ENCODE assay signal across 13 cellular contexts in the genomic region with DNA sequence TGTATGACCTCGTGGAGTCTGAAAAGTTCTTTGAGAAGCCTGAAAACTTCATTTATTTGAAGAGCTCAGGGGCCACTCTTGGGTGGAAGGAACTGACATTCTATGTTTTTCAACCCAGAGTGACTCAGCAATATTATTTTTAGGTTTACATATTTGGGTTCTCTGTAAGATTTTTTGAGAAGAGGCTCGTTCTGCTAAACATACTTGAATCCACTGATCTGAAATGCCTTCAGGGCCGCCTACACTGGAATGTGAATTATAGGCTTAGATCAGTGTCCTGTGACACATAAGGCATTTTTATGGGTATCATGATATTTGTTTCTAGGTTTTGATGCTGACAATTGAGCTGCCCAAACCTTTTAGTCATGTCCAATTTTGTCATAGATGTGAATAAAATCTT.
DNase-seq lines count a peak whose midpoint lies in the region; ATAC-seq and TF ChIP-seq lines count a peak whose summit lies in the region.
"Had no signal": no experiment of that assay in that cellular context is flagged by ENCODE, and none has a peak within 500 bp of the region (broad histone marks: within the 10 kb centered on the region; RNA-seq: fewer than 3 reads in every experiment).

No MANE protein-coding gene starts in this region.

- peak; percentile 25 for DNase-seq in AG10803 (ENCODE audit: low read depth)
- DNase-seq in IMR-90, result peak; percentile 45
- peak; percentile 39 for DNase-seq in SK-MEL-5 (ENCODE audit: low read depth, low spot score)
- peak; percentile 20 for DNase-seq in fibroblast of the aortic adventitia (ENCODE audit: low read depth)
- DNase-seq in stimulated activated naive CD8-positive, alpha-beta T cell treated with anti-CD3 and anti-CD28 coated beads, Interleukin-15, amount 100 ng/mL, for 72 hours, result no peak
- no peak for DNase-seq in WERI-Rb-1
- DNase-seq in caudate nucleus (lab: John Stamatoyannopoulos, UW), result no peak
- no peak for DNase-seq in NCI-H187 (lab: John Stamatoyannopoulos, UW)
- DNase-seq: activated CD8-positive, alpha-beta T cell treated with anti-CD3 and anti-CD28 coated beads for 36 hours; DMS 273 treated with DMSO at 0.1 percent for 48 hours; NCI-H1436; NCI-H69 had no signal

- H3K79me1 ChIP-seq in IMR-90 (ENCODE audit: low read depth in 1 of 2, low read length in 2 of 2), result no peaks in the 10 kb centered on the region

- no peak overlapping the region for H3K9ac ChIP-seq in IMR-90 (ENCODE audit: low read depth, low read length)
- H3K9ac ChIP-seq: parathyroid adenoma had no signal

- H3K14ac ChIP-seq in IMR-90 (replicated peaks; ENCODE audit: low read depth, low read length), result no peak overlapping the region

- no TSS peak for BruUV-seq in IMR-90 (replicated peaks; lab: Mats Ljungman, UMichigan)

- POLR2A ChIA-PET in IMR-90 (lab: Charles Lee; ENCODE audit: unreplicated experiment), result no interaction called here

- H3K9me3 ChIP-seq in IMR-90 (ENCODE audit: control insufficient read depth, insufficient read depth, low read length) (no peaks in the 10 kb centered on the region), WERI-Rb-1 (ENCODE audit: severe bottlenecking) (no peaks in the 10 kb centered on the region)

- no peaks in the 10 kb centered on the region for H4K20me1 ChIP-seq in IMR-90 (ENCODE audit: insufficient read depth, low read length)

- H2BK5ac ChIP-seq in IMR-90 (ENCODE audit: low read depth, low read length, poor library complexity, severe bottlenecking), result no peak overlapping the region

- H3K36me3 ChIP-seq in IMR-90 (ENCODE audit: control insufficient read depth, insufficient read depth, low read length) (no peaks in the 10 kb centered on the region), WERI-Rb-1 (no peaks in the 10 kb centered on the region)

- in situ Hi-C loops in IMR-90 (cut with MboI; ENCODE audit: low sequenced_read_pairs), result no loop called here
- in situ Hi-C loops in SK-MEL-5 (cut with HindIII; ENCODE audit: low pct_unique_long_range_greater_than_20kb, low sequenced_read_pairs), result no loop called here

- H3K23ac ChIP-seq in IMR-90 (ENCODE audit: low read depth, low read length), result no peak overlapping the region

- dilution Hi-C loops in IMR-90 (cut with HindIII; ENCODE audit: low sequenced_read_pairs, unreplicated experiment), result no loop called here

- no peak overlapping the region for H2AK9ac ChIP-seq in IMR-90 (replicated peaks; ENCODE audit: low read depth, low read length, poor library complexity)

- no peaks in the 10 kb centered on the region for H3K9me1 ChIP-seq in IMR-90 (ENCODE audit: insufficient read depth, low read length)

- TF ChIP-seq RAD21 in IMR-90 (IDR thresholded peaks at IDR 0.05; ENCODE audit: low read length), result no peak

- 0 out of 2 replicates have a peak, but pooled peaks cover 2% of the 10 kb centered on the region for H3K4me1 ChIP-seq in IMR-90 (ENCODE audit: control insufficient read depth, insufficient read depth, low read length)
- H3K4me1 ChIP-seq: parathyroid adenoma had no signal

- H3K27ac ChIP-seq in IMR-90 (ENCODE audit: insufficient read depth, low read length) (no peak overlapping the region; the same call in 1 of the 2 replicates), WERI-Rb-1 (no peak overlapping the region), caudate nucleus (ENCODE audit: low read depth, low read length) (no peak overlapping the region)
- H3K27ac ChIP-seq: parathyroid adenoma had no signal

- 0 out of 2 replicates have a peak overlapping the region, but pooled peaks have one; percentile 52 for H4K91ac ChIP-seq in IMR-90 (ENCODE audit: insufficient read depth, low read depth, low read length)

- no peak overlapping the region for H2BK120ac ChIP-seq in IMR-90 (ENCODE audit: low read depth, low read length)

- TF ChIP-seq CTCF in AG10803 (conservative IDR thresholded peaks at IDR 0.05; ENCODE audit: low read length) (no peak), IMR-90 (conservative IDR thresholded peaks at IDR 0.05; ENCODE audit: low read depth, low read length) (no peak), fibroblast of the aortic adventitia (IDR thresholded peaks at IDR 0.05; ENCODE audit: insufficient read depth, low read length) (no peak), WERI-Rb-1 (IDR thresholded peaks at IDR 0.05; ENCODE audit: low read depth, low read length) (no peak)

- H4K8ac ChIP-seq in IMR-90 (ENCODE audit: low read depth in 2 of 2, low read length in 2 of 2), result no peak overlapping the region; a peak in 1 of 4 replicates

- H3K18ac ChIP-seq in IMR-90 (ENCODE audit: low read depth, low read length), result peak overlapping the region; percentile 69; the same call in 1 of the 2 replicates

- H3K4me3 Mint-ChIP-seq in stimulated activated naive CD8-positive, alpha-beta T cell treated with anti-CD3 and anti-CD28 coated beads, Interleukin-15, amount 100 ng/mL, for 72 hours, result no peak overlapping the region
- H3K4me3 Mint-ChIP-seq: activated CD8-positive, alpha-beta T cell treated with anti-CD3 and anti-CD28 coated beads for 36 hours had no signal

- H3K27me3 Mint-ChIP-seq in stimulated activated naive CD8-positive, alpha-beta T cell treated with anti-CD3 and anti-CD28 coated beads, Interleukin-15, amount 100 ng/mL, for 72 hours, result no peaks in the 10 kb centered on the region

- no peak overlapping the region for H2BK15ac ChIP-seq in IMR-90 (ENCODE audit: low read depth, low read length)

- no peak overlapping the region for H2AFZ ChIP-seq in IMR-90 (replicated peaks; ENCODE audit: low read length, poor library complexity)
- H2AFZ ChIP-seq: parathyroid adenoma had no signal

- CTCF ChIA-PET in IMR-90 (lab: Yijun Ruan, JAX), result no interaction called here

- no peak overlapping the region for H3K4me2 ChIP-seq in IMR-90 (ENCODE audit: low read depth, low read length)

- H3K4ac ChIP-seq in IMR-90 (ENCODE audit: low read depth, low read length), result no peak overlapping the region

- intact Hi-C loops in IMR-90 (cut with micrococcal nuclease), result no loop called here

- ATAC-seq in IMR-90 (ENCODE audit: low read depth), result peak; percentile 82
- ATAC-seq in stimulated activated naive CD8-positive, alpha-beta T cell treated with anti-CD3 and anti-CD28 coated beads, Interleukin-15, amount 100 ng/mL, for 72 hours, result no peak
- ATAC-seq: activated CD8-positive, alpha-beta T cell treated with anti-CD3 and anti-CD28 coated beads for 36 hours had no signal

- no peaks in the 10 kb centered on the region for H3K4me1 Mint-ChIP-seq in stimulated activated naive CD8-positive, alpha-beta T cell treated with anti-CD3 and anti-CD28 coated beads, Interleukin-15, amount 100 ng/mL, for 72 hours

- no peak for TF ChIP-seq POLR2A in IMR-90 (IDR thresholded peaks at IDR 0.05; ENCODE audit: low read depth, low read length)

- H2BK20ac ChIP-seq in IMR-90 (ENCODE audit: low read depth, low read length), result no peak overlapping the region

- no peak overlapping the region for H3K27ac Mint-ChIP-seq in stimulated activated naive CD8-positive, alpha-beta T cell treated with anti-CD3 and anti-CD28 coated beads, Interleukin-15, amount 100 ng/mL, for 72 hours
- H3K27ac Mint-ChIP-seq: activated CD8-positive, alpha-beta T cell treated with anti-CD3 and anti-CD28 coated beads for 36 hours had no signal

- no peaks in the 10 kb centered on the region; the same call in 1 of the 2 replicates for H3K27me3 ChIP-seq in IMR-90 (ENCODE audit: control insufficient read depth, insufficient read depth, low read length)
- H3K27me3 ChIP-seq in WERI-Rb-1 (ENCODE audit: insufficient read depth, low read depth, severe bottlenecking), result peaks cover 32% of the 10 kb centered on the region

- no peak overlapping the region for H4K5ac ChIP-seq in IMR-90 (ENCODE audit: low read depth, low read length)

- 42% methylated on average over 2 of the region's 3 CpGs; no CpG with 5 or more reads in 1 of the 2 experiments for WGBS in IMR-90 (ENCODE audit: extremely low coverage in 2 of 2, insufficient read length in 1 of 2), 2 experiments

- H2AK5ac ChIP-seq in IMR-90 (ENCODE audit: low read depth, low read length), result no peak overlapping the region

- H3K56ac ChIP-seq in IMR-90 (ENCODE audit: extremely low read depth, insufficient read depth, low read length), result no peak overlapping the region

- H3K4me3 ChIP-seq in AG10803 (ENCODE audit: low read length) (no peak overlapping the region), IMR-90 (ENCODE audit: insufficient read depth, low read depth, low read length) (no peak overlapping the region), fibroblast of the aortic adventitia (ENCODE audit: low read depth, low read length) (no peak overlapping the region), WERI-Rb-1 (ENCODE audit: low read depth, low read length) (no peak overlapping the region)

- no peaks in the 10 kb centered on the region for H3K9me3 Mint-ChIP-seq in stimulated activated naive CD8-positive, alpha-beta T cell treated with anti-CD3 and anti-CD28 coated beads, Interleukin-15, amount 100 ng/mL, for 72 hours
- H3K9me3 Mint-ChIP-seq: activated CD8-positive, alpha-beta T cell treated with anti-CD3 and anti-CD28 coated beads for 36 hours had no signal

TF ChIP-seq in IMR-90, 13 proteins besides CTCF, POLR2A, EP300 and RAD21:
- TF ChIP-seq MAZ (IDR thresholded peaks at IDR 0.05; ENCODE audit: borderline replicate concordance, low read depth, low read length) (no peak), MAFK (IDR thresholded peaks at IDR 0.05; ENCODE audit: low read depth, low read length) (peak; percentile 69), NFE2L2 (IDR thresholded peaks at IDR 0.05; ENCODE audit: low read depth, low read length) (peak; percentile 98)

Comparison
In these comparisons a context has a peak if more than half of its experiments do, and no peak if none do; other contexts are left out.
1. DNase-seq: peak in AG10803 (single experiment), IMR-90 (single experiment), SK-MEL-5 (single experiment) and fibroblast of the aortic adventitia (single experiment); none in stimulated activated naive CD8-positive, alpha-beta T cell treated with anti-CD3 and anti-CD28 coated beads, Interleukin-15, amount 100 ng/mL, for 72 hours (0 of 2), WERI-Rb-1 (single experiment), caudate nucleus (0 of 61) and NCI-H187 (0 of 2).